ENCODE assay signal across 2 cellular contexts in genomic region chr4:145772347-145772746, GRCh38.
TF ChIP-seq lines count a peak whose summit lies in the region.

No MANE protein-coding gene starts in this region.

TF ChIP-seq in GM23338, 12 proteins besides CTCF, POLR2A, EP300 and RAD21 (continued from another document):
- TF ChIP-seq REST (IDR thresholded peaks at IDR 0.05; ENCODE audit: unreplicated experiment) (no peak), STAT1 (IDR thresholded peaks at IDR 0.05; ENCODE audit: unreplicated experiment) (no peak), ZNF114 (CRISPR knock-in tag; IDR thresholded peaks at IDR 0.05) (no peak), NANOG (IDR thresholded peaks at IDR 0.05; ENCODE audit: borderline replicate concordance) (no peak), ZNF331 (CRISPR knock-in tag; IDR thresholded peaks at IDR 0.05; ENCODE audit: low read depth) (no peak), ZNF462 (CRISPR knock-in tag; IDR thresholded peaks at IDR 0.05) (no peak), JUNB (IDR thresholded peaks at IDR 0.05; ENCODE audit: unreplicated experiment) (no peak), CREB1 (CRISPR knock-in tag; IDR thresholded peaks at IDR 0.05; ENCODE audit: low read depth) (no peak), ETS1 (IDR thresholded peaks at IDR 0.05) (no peak), EZH2 (IDR thresholded peaks at IDR 0.05; ENCODE audit: low read depth, unreplicated experiment) (no peak), EZH2phosphoT487 (IDR thresholded peaks at IDR 0.05; ENCODE audit: unreplicated experiment) (no peak)

TF ChIP-seq in WTC11, 78 proteins besides CTCF, POLR2A, EP300 and RAD21 (continued from another document):
- TF ChIP-seq ZNF425 (CRISPR knock-in tag; conservative IDR thresholded peaks at IDR 0.05) (no peak), MAX (CRISPR knock-in tag; IDR thresholded peaks at IDR 0.05) (no peak), AFF4 (CRISPR knock-in tag; IDR thresholded peaks at IDR 0.05; ENCODE audit: borderline replicate concordance) (no peak), CREB1 (CRISPR knock-in tag; IDR thresholded peaks at IDR 0.05) (no peak), ATF3 (CRISPR knock-in tag; conservative IDR thresholded peaks at IDR 0.05) (no peak), TP53 (CRISPR knock-in tag; IDR thresholded peaks at IDR 0.05) (no peak), USF1 (CRISPR knock-in tag; IDR thresholded peaks at IDR 0.05) (no peak)
